Comparison of ENCODE assay signal across 18 cellular contexts in the genomic region with DNA sequence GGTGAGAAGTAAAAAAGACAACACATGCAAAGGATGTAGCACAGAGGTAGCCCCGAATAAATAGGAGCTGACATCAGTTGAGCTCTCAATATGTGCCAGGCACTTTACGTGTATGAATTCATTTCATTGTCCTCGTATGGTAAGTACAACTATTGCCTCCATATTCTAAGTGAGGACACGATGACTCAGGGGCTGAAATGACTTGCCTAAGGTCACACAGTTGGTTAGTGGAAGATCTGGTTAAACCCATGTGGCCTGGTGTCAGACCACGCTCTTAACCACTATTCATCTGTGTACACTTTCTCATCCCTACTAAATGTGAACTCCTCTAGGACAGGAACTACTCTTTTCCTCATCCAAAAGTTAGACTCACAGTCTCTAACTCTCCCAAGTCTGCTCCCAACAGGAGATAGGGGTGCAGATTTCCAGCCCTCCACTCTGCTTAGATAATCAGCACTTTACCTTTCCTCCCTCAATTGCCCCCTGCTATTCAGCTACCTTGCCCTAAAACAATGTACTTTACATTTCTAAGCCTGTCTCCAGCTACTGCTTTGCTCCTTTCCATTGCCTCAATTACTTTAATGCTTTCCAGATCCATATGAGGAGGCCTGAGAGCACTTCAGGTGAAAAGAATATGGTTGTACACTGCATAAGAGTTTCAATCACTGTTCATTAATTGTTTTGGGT. TPM values are rescaled to one million over a fixed set of nuclear protein-coding genes. Genes with fewer than 3 reads are reported as not detected.
A peak's percentile ranks its signal among the peaks of the same experiment; 100 is the strongest.
DNase-seq lines count a peak whose midpoint lies in the region; ATAC-seq and TF ChIP-seq lines count a peak whose summit lies in the region.
"Had no signal": no experiment of that assay in that cellular context is flagged by ENCODE, and none has a peak within 500 bp of the region (broad histone marks: within the 10 kb centered on the region; RNA-seq: fewer than 3 reads in every experiment).

No MANE protein-coding gene starts in this region.

- CTCF ChIA-PET in activated CD4-positive, alpha-beta memory T cell treated with anti-CD3 and anti-CD28 coated beads for 36 hours (lab: Charles Lee), result no interaction called here
- CTCF ChIA-PET in activated CD4-positive, alpha-beta memory T cell treated with anti-CD3 and anti-CD28 coated beads, Interleukin-2, amount 10 ng/mL, durations not matched to agents 7 days and 5 days (lab: Charles Lee), result no interaction called here

- H3K4me1 ChIP-seq in stomach, result no peaks in the 10 kb centered on the region

- peak; percentile 41 for DNase-seq in activated CD4-positive, alpha-beta memory T cell treated with anti-CD3 and anti-CD28 coated beads for 36 hours
- no peak for DNase-seq in activated CD4-positive, alpha-beta memory T cell treated with anti-CD3 and anti-CD28 coated beads, Interleukin-2, amount 10 ng/mL, durations not matched to agents 7 days and 5 days
- DNase-seq in stimulated activated CD4-positive, alpha-beta T cell treated with anti-CD3 and anti-CD28 coated beads, Interleukin-2, amount 100 ng/mL, for 24 hours, result peak; percentile 9 to 14
- DNase-seq in stomach (no peak), left ventricle myocardium superior (no peak), GF-D8 (lab: John Stamatoyannopoulos, UW) (no peak)
- DNase-seq: activated CD4-positive, alpha-beta T cell treated with anti-CD3 and anti-CD28 coated beads for 4 hours; amniotic stem cell; cortex of kidney; Karpas-422; kidney; NCI-H2029; retina had no signal

- no peaks in the 10 kb centered on the region for H3K9me3 Mint-ChIP-seq in activated CD4-positive, alpha-beta memory T cell treated with anti-CD3 and anti-CD28 coated beads for 36 hours
- no peaks in the 10 kb centered on the region for H3K9me3 Mint-ChIP-seq in activated CD4-positive, alpha-beta memory T cell treated with anti-CD3 and anti-CD28 coated beads, Interleukin-2, amount 10 ng/mL, durations not matched to agents 7 days and 5 days

- no peak for TF ChIP-seq POLR2A in stomach (IDR thresholded peaks at IDR 0.05)

- intact Hi-C loops in activated CD4-positive, alpha-beta memory T cell treated with anti-CD3 and anti-CD28 coated beads for 36 hours (cut with micrococcal nuclease), result no loop called here
- intact Hi-C loops in stomach (cut with DNase I; ENCODE audit: low total_unique reads), result no loop called here
- intact Hi-C loops in left ventricle myocardium superior (cut with micrococcal nuclease), result no loop called here

- POLR2A ChIA-PET in activated CD4-positive, alpha-beta memory T cell treated with anti-CD3 and anti-CD28 coated beads for 36 hours (lab: Charles Lee), result no interaction called here
- POLR2A ChIA-PET in activated CD4-positive, alpha-beta memory T cell treated with anti-CD3 and anti-CD28 coated beads, Interleukin-2, amount 10 ng/mL, durations not matched to agents 7 days and 5 days (lab: Charles Lee), result no interaction called here

- ATAC-seq in GM19463 (IDR thresholded peaks at IDR 0.05; ENCODE audit: unreplicated experiment) (peak; percentile 84), HG03280 (IDR thresholded peaks at IDR 0.05; ENCODE audit: unreplicated experiment) (peak; percentile 57), left ventricle myocardium superior (no peak)

- WGBS in stomach, 5 donors, result 60 to 86% (median 80%) methylated on average over 5 of the region's 5 CpGs

- H3K27me3 Mint-ChIP-seq in activated CD4-positive, alpha-beta memory T cell treated with anti-CD3 and anti-CD28 coated beads for 36 hours, result peaks cover 1% of the 10 kb centered on the region
- H3K27me3 Mint-ChIP-seq in activated CD4-positive, alpha-beta memory T cell treated with anti-CD3 and anti-CD28 coated beads, Interleukin-2, amount 10 ng/mL, durations not matched to agents 7 days and 5 days, result peaks cover 6% of the 10 kb centered on the region
- H3K27me3 Mint-ChIP-seq: type B pancreatic cell had no signal

- no peaks in the 10 kb centered on the region for H3K36me3 Mint-ChIP-seq in activated CD4-positive, alpha-beta memory T cell treated with anti-CD3 and anti-CD28 coated beads for 36 hours
- no peaks in the 10 kb centered on the region for H3K36me3 Mint-ChIP-seq in activated CD4-positive, alpha-beta memory T cell treated with anti-CD3 and anti-CD28 coated beads, Interleukin-2, amount 10 ng/mL, durations not matched to agents 7 days and 5 days (ENCODE audit: low read depth)
- H3K36me3 Mint-ChIP-seq: type B pancreatic cell had no signal

- peaks cover 0 to 11% (median 0%) of the 10 kb centered on the region in 3 donors for H3K27me3 ChIP-seq in stomach

- H3K9me3 ChIP-seq in stomach, result no peaks in the 10 kb centered on the region

- peaks cover 9% of the 10 kb centered on the region for H3K4me1 Mint-ChIP-seq in activated CD4-positive, alpha-beta memory T cell treated with anti-CD3 and anti-CD28 coated beads for 36 hours (ENCODE audit: low read depth)
- no peaks in the 10 kb centered on the region for H3K4me1 Mint-ChIP-seq in activated CD4-positive, alpha-beta memory T cell treated with anti-CD3 and anti-CD28 coated beads, Interleukin-2, amount 10 ng/mL, durations not matched to agents 7 days and 5 days

- TF ChIP-seq EP300 in stomach (IDR thresholded peaks at IDR 0.05), result no peak

- H3K27ac Mint-ChIP-seq in activated CD4-positive, alpha-beta memory T cell treated with anti-CD3 and anti-CD28 coated beads for 36 hours, result no peak overlapping the region
- no peak overlapping the region for H3K27ac Mint-ChIP-seq in activated CD4-positive, alpha-beta memory T cell treated with anti-CD3 and anti-CD28 coated beads, Interleukin-2, amount 10 ng/mL, durations not matched to agents 7 days and 5 days
- H3K27ac Mint-ChIP-seq: type B pancreatic cell had no signal

- no peak overlapping the region for H3K4me3 ChIP-seq in stomach

- H3K36me3 ChIP-seq in stomach, result no peaks in the 10 kb centered on the region

- H3K27ac ChIP-seq in stomach, result no peak overlapping the region

- TF ChIP-seq CTCF in stomach (IDR thresholded peaks at IDR 0.05), result no peak

- no peak overlapping the region for H3K4me3 Mint-ChIP-seq in activated CD4-positive, alpha-beta memory T cell treated with anti-CD3 and anti-CD28 coated beads for 36 hours
- H3K4me3 Mint-ChIP-seq in activated CD4-positive, alpha-beta memory T cell treated with anti-CD3 and anti-CD28 coated beads, Interleukin-2, amount 10 ng/mL, durations not matched to agents 7 days and 5 days, result no peak overlapping the region
- H3K4me3 Mint-ChIP-seq: type B pancreatic cell had no signal

RNA-seq across cellular contexts. Expression of a gene that starts 58.8 kb away (rescaled TPM):
- total RNA-seq in activated CD4-positive, alpha-beta memory T cell treated with anti-CD3 and anti-CD28 coated beads for 36 hours, result under 1 TPM; 0.17 to 0.53 TPM
- under 1 TPM in 1 of 2 experiments, not detected in 1; 0.18 TPM for total RNA-seq in activated CD4-positive, alpha-beta memory T cell treated with anti-CD3 and anti-CD28 coated beads, Interleukin-2, amount 10 ng/mL, durations not matched to agents 7 days and 5 days
- total RNA-seq in stomach, result not detected
- polyA plus RNA-seq in stomach, result under 1 TPM in 1 of 3 donors, not detected in 2; 0.05 TPM
- total RNA-seq in left ventricle myocardium superior, result 0.20 TPM
- total RNA-seq: A673, kidney, myocyte had no signal

Comparison
In these comparisons a context has a peak if more than half of its experiments do, and no peak if none do; other contexts are left out.
1. DNase-seq: peak in activated CD4-positive, alpha-beta memory T cell treated with anti-CD3 and anti-CD28 coated beads for 36 hours (single experiment) and stimulated activated CD4-positive, alpha-beta T cell treated with anti-CD3 and anti-CD28 coated beads, Interleukin-2, amount 100 ng/mL, for 24 hours (2 of 2); none in activated CD4-positive, alpha-beta memory T cell treated with anti-CD3 and anti-CD28 coated beads, Interleukin-2, amount 10 ng/mL, durations not matched to agents 7 days and 5 days (single experiment), stomach (single experiment), left ventricle myocardium superior (single experiment) and GF-D8 (single experiment).